35 cellular contexts compared by ENCODE assay signal in genomic region chr22:47780281-47780875, GRCh38.
"Had no signal": no experiment of that assay in that cellular context is flagged by ENCODE, and none has a peak within 500 bp of the region (broad histone marks: within the 10 kb centered on the region; RNA-seq: fewer than 3 reads in every experiment).

No MANE protein-coding gene starts in this region.

- ATAC-seq: activated CD4-positive, alpha-beta T cell treated with anti-CD3 and anti-CD28 coated beads for 36 hours; activated CD4-positive, CD25-positive, alpha-beta regulatory T cell treated with anti-CD3 and anti-CD28 coated beads, Interleukin-2, amount 50 U/mL, for 24 hours; activated naive CD4-positive, alpha-beta T cell treated with anti-CD3 and anti-CD28 coated beads, Interleukin-2, amount 50 U/mL, for 72 hours; activated naive CD8-positive, alpha-beta T cell treated with anti-CD3 and anti-CD28 coated beads, Interleukin-2, amount 50 U/mL, for 24 hours; activated T-cell treated with anti-CD3 and anti-CD28 coated beads, Interleukin-2, amount 50 U/mL, for 4 hours; PC-3; WTC11 had no signal

- H3K27me3 ChIP-seq: Peyer's patch, SJSA1 had no signal

- H3K36me3 ChIP-seq: Peyer's patch, SJSA1 had no signal

- H3K4me2 ChIP-seq: SK-N-SH had no signal

- H3K4me1 ChIP-seq: Peyer's patch, SJSA1 had no signal

- H3K36me3 Mint-ChIP-seq: brain, WTC11 had no signal

- H3K4me1 Mint-ChIP-seq: activated CD4-positive, alpha-beta T cell treated with anti-CD3 and anti-CD28 coated beads for 36 hours; activated CD4-positive, alpha-beta T cell treated with anti-CD3 and anti-CD28 coated beads, Interleukin-2, amount 10 ng/mL, durations not matched to agents 7 days and 5 days; activated naive CD8-positive, alpha-beta T cell treated with anti-CD3 and anti-CD28 coated beads, Interleukin-2, amount 50 U/mL, for 24 hours; brain had no signal

- H3K9me3 Mint-ChIP-seq: activated CD4-positive, alpha-beta T cell treated with anti-CD3 and anti-CD28 coated beads, Interleukin-2, amount 10 ng/mL, durations not matched to agents 7 days and 5 days; activated T-cell treated with anti-CD3 and anti-CD28 coated beads, Interleukin-2, amount 50 U/mL, for 4 hours; activated T-helper 1 cell treated with anti-CD3 and anti-CD28 coated beads, Interleukin-12 subunit alpha, Interleukin-12 subunit beta, Interleukin-2, Interleukin-4 antibody, amounts not matched to agents 30 ng/mL and 10 ng/mL and 1 ng/mL, durations not matched to agents 14 hours and 24 hours and 36 hours; T-helper 1 cell treated with Interleukin-12 subunit alpha and Interleukin-12 subunit beta and Interleukin-4 antibody, amounts not matched to agents 30 μg/mL and 1 μg/mL, for 36 hours; T-helper 2 cell treated with Interferon-gamma antibody and Interleukin-4, amounts not matched to agents 5 μg/mL and 100 μg/mL, for 36 hours had no signal

- DNase-seq: activated CD4-positive, alpha-beta T cell treated with anti-CD3 and anti-CD28 coated beads for 36 hours; activated CD4-positive, alpha-beta T cell treated with anti-CD3 and anti-CD28 coated beads, Interleukin-2, amount 10 ng/mL, durations not matched to agents 7 days and 5 days; activated CD4-positive, alpha-beta T cell treated with anti-CD3 and anti-CD28 coated beads, Interleukin-2, amount 50 U/mL, for 48 hours; activated CD8-positive, alpha-beta memory T cell treated with anti-CD3 and anti-CD28 coated beads, Interleukin-2, amount 50 U/mL, for 4 hours; activated gamma-delta T cell treated with Interleukin-2 at 50 U/mL for 16 hours; activated naive CD4-positive, alpha-beta T cell treated with anti-CD3 and anti-CD28 coated beads for 36 hours; activated naive CD8-positive, alpha-beta T cell treated with anti-CD3 and anti-CD28 coated beads, Interleukin-2, amount 50 U/mL, for 24 hours; activated T-cell treated with anti-CD3 and anti-CD28 coated beads for 4 hours; activated T-cell treated with anti-CD3 and anti-CD28 coated beads, Interleukin-2, amount 50 U/mL, for 4 hours; Karpas-422; KBM-7; NCI-H1105; NCI-H1417 treated with DMSO at 0.1 percent for 48 hours; NCI-H187 treated with DMSO at 0.1 percent for 48 hours; NCI-H2081 treated with DMSO at 0.1 percent for 48 hours; NCI-H2171 treated with DMSO at 0.1 percent for 48 hours; NCI-H2227 treated with DMSO at 0.1 percent for 48 hours; NCI-H446; NCI-H748 treated with DMSO at 0.1 percent for 48 hours; NK-92 treated with Interleukin-12 subunit alpha and Interleukin-12 subunit beta, amount 100 ng/mL, for 24 hours; PC-3; RPMI8226; SHP77 treated with DMSO at 0.1 percent for 48 hours; SK-N-SH had no signal

- H3K9ac ChIP-seq: SK-N-SH had no signal

- H3K4me3 Mint-ChIP-seq: activated CD4-positive, alpha-beta T cell treated with anti-CD3 and anti-CD28 coated beads for 36 hours; activated CD4-positive, alpha-beta T cell treated with anti-CD3 and anti-CD28 coated beads, Interleukin-2, amount 10 ng/mL, durations not matched to agents 7 days and 5 days; activated naive CD4-positive, alpha-beta T cell treated with anti-CD3 and anti-CD28 coated beads for 36 hours; activated naive CD8-positive, alpha-beta T cell treated with anti-CD3 and anti-CD28 coated beads, Interleukin-2, amount 50 U/mL, for 24 hours; activated T-cell treated with anti-CD3 and anti-CD28 coated beads, Interleukin-2, amount 50 U/mL, for 4 hours; activated T-helper 1 cell treated with anti-CD3 and anti-CD28 coated beads, Interleukin-12 subunit alpha, Interleukin-12 subunit beta, Interleukin-2, Interleukin-4 antibody, amounts not matched to agents 30 ng/mL and 10 ng/mL and 1 ng/mL, durations not matched to agents 14 hours and 24 hours and 36 hours; brain; T-helper 1 cell treated with Interleukin-12 subunit alpha and Interleukin-12 subunit beta and Interleukin-4 antibody, amounts not matched to agents 30 μg/mL and 1 μg/mL, for 36 hours; T-helper 2 cell treated with Interferon-gamma antibody and Interleukin-4, amounts not matched to agents 5 μg/mL and 100 μg/mL, for 36 hours; WTC11 had no signal

- FAIRE-seq: bronchial epithelial cell, TTC549 had no signal

- H3K9me3 ChIP-seq: Peyer's patch, SK-N-SH had no signal

- H3K27me3 Mint-ChIP-seq: activated CD4-positive, alpha-beta T cell treated with anti-CD3 and anti-CD28 coated beads, Interleukin-2, amount 10 ng/mL, durations not matched to agents 7 days and 5 days had no signal

- H3K4me3 ChIP-seq: Peyer's patch, SJSA1 had no signal

- H3K27ac Mint-ChIP-seq: activated CD4-positive, alpha-beta T cell treated with anti-CD3 and anti-CD28 coated beads for 36 hours; activated CD4-positive, alpha-beta T cell treated with anti-CD3 and anti-CD28 coated beads, Interleukin-2, amount 10 ng/mL, durations not matched to agents 7 days and 5 days; activated naive CD4-positive, alpha-beta T cell treated with anti-CD3 and anti-CD28 coated beads for 36 hours; activated naive CD8-positive, alpha-beta T cell treated with anti-CD3 and anti-CD28 coated beads, Interleukin-2, amount 50 U/mL, for 24 hours; activated T-helper 1 cell treated with anti-CD3 and anti-CD28 coated beads, Interleukin-12 subunit alpha, Interleukin-12 subunit beta, Interleukin-2, Interleukin-4 antibody, amounts not matched to agents 30 ng/mL and 10 ng/mL and 1 ng/mL, durations not matched to agents 14 hours and 24 hours and 36 hours; brain; T-helper 1 cell treated with Interleukin-12 subunit alpha and Interleukin-12 subunit beta and Interleukin-4 antibody, amounts not matched to agents 30 μg/mL and 1 μg/mL, for 36 hours; T-helper 2 cell treated with Interferon-gamma antibody and Interleukin-4, amounts not matched to agents 5 μg/mL and 100 μg/mL, for 36 hours; WTC11 had no signal

- H3K27ac ChIP-seq: Peyer's patch, SJSA1 had no signal
